12 cellular contexts compared by ENCODE assay signal in genomic region chr20:38859070-38859690, GRCh38. TPM values are rescaled to one million over a fixed set of nuclear protein-coding genes. Genes with fewer than 3 reads are reported as not detected.
DNase-seq lines count a peak whose midpoint lies in the region; ATAC-seq and TF ChIP-seq lines count a peak whose summit lies in the region.
"Had no signal": no experiment of that assay in that cellular context is flagged by ENCODE, and none has a peak within 500 bp of the region (broad histone marks: within the 10 kb centered on the region; RNA-seq: fewer than 3 reads in every experiment).

No MANE protein-coding gene starts in this region.

- ATAC-seq in activated T-cell treated with anti-CD3 and anti-CD28 coated beads, Interleukin-2, amount 50 U/mL, for 4 hours: peak; percentile 30 to 44
- ATAC-seq in HG03280 (IDR thresholded peaks at IDR 0.05; ENCODE audit: unreplicated experiment): no peak
- ATAC-seq: PC-3 had no signal

- no peaks in the 10 kb centered on the region for H3K9me3 Mint-ChIP-seq in activated naive CD4-positive, alpha-beta T cell treated with anti-CD3 and anti-CD28 coated beads, Interleukin-2, amount 50 U/mL, for 24 hours
- no peaks in the 10 kb centered on the region for H3K9me3 Mint-ChIP-seq in activated T-cell treated with anti-CD3 and anti-CD28 coated beads, Interleukin-2, amount 50 U/mL, for 4 hours
- H3K9me3 Mint-ChIP-seq in type B pancreatic cell: no peaks in the 10 kb centered on the region
- H3K9me3 Mint-ChIP-seq: endodermal cell, neural crest cell had no signal

- WGBS in transverse colon (ENCODE audit: low coverage in 1 of 2), 2 donors: 58% methylated on average over 9 of the region's 9 CpGs; no CpG with 5 or more reads in 1 of the 2 donors

- peak overlapping the region; percentile 82 for H3K27ac Mint-ChIP-seq in activated naive CD4-positive, alpha-beta T cell treated with anti-CD3 and anti-CD28 coated beads, Interleukin-2, amount 50 U/mL, for 24 hours
- no peak overlapping the region for H3K27ac Mint-ChIP-seq in type B pancreatic cell
- H3K27ac Mint-ChIP-seq: endodermal cell had no signal

- no peak for TF ChIP-seq EP300 in transverse colon (IDR thresholded peaks at IDR 0.05; ENCODE audit: low read depth)

- no peak for TF ChIP-seq POLR2A in transverse colon (IDR thresholded peaks at IDR 0.05)

- no peak overlapping the region for H3K4me3 Mint-ChIP-seq in activated naive CD4-positive, alpha-beta T cell treated with anti-CD3 and anti-CD28 coated beads, Interleukin-2, amount 50 U/mL, for 24 hours
- no peak overlapping the region for H3K4me3 Mint-ChIP-seq in activated T-cell treated with anti-CD3 and anti-CD28 coated beads, Interleukin-2, amount 50 U/mL, for 4 hours
- no peak overlapping the region for H3K4me3 Mint-ChIP-seq in type B pancreatic cell
- H3K4me3 Mint-ChIP-seq: endodermal cell, neural crest cell had no signal

- no peaks in the 10 kb centered on the region for H3K27me3 ChIP-seq in transverse colon

- H3K4me1 ChIP-seq in transverse colon: peaks cover 0 to 3% (median 0%) of the 10 kb centered on the region in 4 donors

- H3K27me3 Mint-ChIP-seq in activated naive CD4-positive, alpha-beta T cell treated with anti-CD3 and anti-CD28 coated beads, Interleukin-2, amount 50 U/mL, for 24 hours: no peaks in the 10 kb centered on the region
- H3K27me3 Mint-ChIP-seq in activated T-cell treated with anti-CD3 and anti-CD28 coated beads, Interleukin-2, amount 50 U/mL, for 4 hours (ENCODE audit: low read depth): no peaks in the 10 kb centered on the region
- peaks cover 33% of the 10 kb centered on the region for H3K27me3 Mint-ChIP-seq in type B pancreatic cell

- no peak overlapping the region for H3K4me3 ChIP-seq in transverse colon

- no peak for TF ChIP-seq CTCF in transverse colon (IDR thresholded peaks at IDR 0.05)
- no peak for TF ChIP-seq CTCF in type B pancreatic cell (conservative IDR thresholded peaks at IDR 0.05)

- no peak for DNase-seq in activated naive CD4-positive, alpha-beta T cell treated with anti-CD3 and anti-CD28 coated beads, Interleukin-2, amount 50 U/mL, for 16 hours
- DNase-seq in MV-4-11 (lab: John Stamatoyannopoulos, UW) (peak; percentile 73), transverse colon (peak; percentile 47), type B pancreatic cell (ENCODE audit: extremely low spot score, unreplicated experiment) (no peak), cardiac septum (ENCODE audit: low spot score) (no peak)
- peak; percentile 42 for DNase-seq in activated T-cell treated with anti-CD3 and anti-CD28 coated beads, Interleukin-2, amount 50 U/mL, for 4 hours
- DNase-seq: endodermal cell, PC-3 had no signal

- peak overlapping the region in 2 of 4 donors; percentile 5 to 16 for H3K27ac ChIP-seq in transverse colon
- H3K27ac ChIP-seq: KMS-11 had no signal

- H3K36me3 ChIP-seq in transverse colon: no peaks in the 10 kb centered on the region

- H3K9me3 ChIP-seq in transverse colon: no peaks in the 10 kb centered on the region

- peaks cover 70% of the 10 kb centered on the region for H3K4me1 Mint-ChIP-seq in activated naive CD4-positive, alpha-beta T cell treated with anti-CD3 and anti-CD28 coated beads, Interleukin-2, amount 50 U/mL, for 24 hours
- peaks cover 88% of the 10 kb centered on the region for H3K4me1 Mint-ChIP-seq in activated T-cell treated with anti-CD3 and anti-CD28 coated beads, Interleukin-2, amount 50 U/mL, for 4 hours (ENCODE audit: low read depth)
- no peaks in the 10 kb centered on the region for H3K4me1 Mint-ChIP-seq in type B pancreatic cell (ENCODE audit: unreplicated experiment)
- H3K4me1 Mint-ChIP-seq: neural crest cell had no signal

- in situ Hi-C loops in transverse colon (cut with MboI; ENCODE audit: low pct_ligation_motif_present in 1 of 4, low pct_unique_long_range_greater_than_20kb in 1 of 4, low sequenced_read_pairs in 3 of 4): no loop called here

- peaks cover 2% of the 10 kb centered on the region for H3K36me3 Mint-ChIP-seq in activated naive CD4-positive, alpha-beta T cell treated with anti-CD3 and anti-CD28 coated beads, Interleukin-2, amount 50 U/mL, for 24 hours
- peaks cover 25% of the 10 kb centered on the region for H3K36me3 Mint-ChIP-seq in activated T-cell treated with anti-CD3 and anti-CD28 coated beads, Interleukin-2, amount 50 U/mL, for 4 hours (ENCODE audit: insufficient read depth)
- no peaks in the 10 kb centered on the region for H3K36me3 Mint-ChIP-seq in type B pancreatic cell

- intact Hi-C loops in transverse colon (cut with DNase I; ENCODE audit: low total_unique reads): no loop called here
- intact Hi-C loops in cardiac septum (cut with DNase I): no loop called here

RNA-seq across cellular contexts. Expression of gene PPP1R16B, which starts 53.7 kb away (rescaled TPM):
- total RNA-seq in activated T-cell treated with anti-CD3 and anti-CD28 coated beads, Interleukin-2, amount 50 U/mL, for 4 hours: 100 to 1,000 TPM; 148 to 163 (median 160) TPM
- 10 to 100 TPM in 2 of 4 donors, 1 to 10 TPM in 2; 1.8 to 11.1 (median 7.0) TPM for total RNA-seq in transverse colon
- 0.31 TPM in 1 of 2 replicates, not detected in the other for total RNA-seq in type B pancreatic cell (ENCODE audit: low replicate concordance)
- 1.7 TPM for total RNA-seq in cardiac septum

Comparison
In these comparisons a context has a peak if more than half of its experiments do, and no peak if none do; other contexts are left out.
1. DNase-seq: peak in MV-4-11 (single experiment), activated T-cell treated with anti-CD3 and anti-CD28 coated beads, Interleukin-2, amount 50 U/mL, for 4 hours (single experiment) and transverse colon (single experiment); none in activated naive CD4-positive, alpha-beta T cell treated with anti-CD3 and anti-CD28 coated beads, Interleukin-2, amount 50 U/mL, for 16 hours (single experiment), type B pancreatic cell (single experiment) and cardiac septum (single experiment).
2. RNA of gene PPP1R16B, which starts 53.7 kb away (total RNA-seq): 148 to 163 TPM in activated T-cell treated with anti-CD3 and anti-CD28 coated beads, Interleukin-2, amount 50 U/mL, for 4 hours; 1.8 to 11.1 TPM in transverse colon, 1.7 TPM in cardiac septum (single experiment) and 0.31 TPM in type B pancreatic cell; every median in the first group is over 10 times any median in the second.